ENCODE assay signal across 31 cellular contexts in the genomic region with DNA sequence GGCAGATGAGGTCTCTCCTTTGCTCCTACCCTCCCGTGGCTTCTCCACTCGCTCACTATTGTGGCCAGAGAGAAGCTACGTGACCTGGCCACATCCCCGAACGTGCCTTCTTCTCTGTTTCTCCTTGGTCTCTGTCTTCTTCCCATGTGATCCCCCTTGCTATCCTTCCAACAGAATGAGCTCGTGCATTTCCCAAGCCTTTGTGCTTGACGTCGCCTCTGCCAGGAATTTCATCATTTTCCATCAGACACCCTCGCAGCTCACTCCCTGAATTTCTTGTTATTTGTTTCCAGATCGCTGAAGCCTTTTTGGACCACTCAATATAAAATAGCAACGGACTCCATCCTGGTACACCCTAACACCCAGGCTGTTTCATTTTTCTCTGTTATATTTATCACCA. TPM values are rescaled to one million over a fixed set of nuclear protein-coding genes. Genes with fewer than 3 reads are reported as not detected.
"Had no signal": no experiment of that assay in that cellular context is flagged by ENCODE, and none has a peak within 500 bp of the region (broad histone marks: within the 10 kb centered on the region; RNA-seq: fewer than 3 reads in every experiment).

No MANE protein-coding gene starts in this region.

- H3K27ac ChIP-seq: adrenal gland, body of pancreas, brain microvascular endothelial cell, VCaP had no signal

- H3K4me1 ChIP-seq: adrenal gland, body of pancreas, breast epithelium had no signal

- H3K36me3 ChIP-seq: adrenal gland, brain microvascular endothelial cell, breast epithelium had no signal

- DNase-seq: activated B cell treated with CpG ODN at 0.5 μM for 24 hours; activated CD4-positive, alpha-beta memory T cell treated with anti-CD3 and anti-CD28 coated beads for 36 hours; activated CD4-positive, alpha-beta T cell treated with anti-CD3 and anti-CD28 coated beads for 4 hours; activated CD4-positive, alpha-beta T cell treated with anti-CD3 and anti-CD28 coated beads, Interleukin-2, amount 10 ng/mL, durations not matched to agents 24 days and 14 days; activated CD4-positive, alpha-beta T cell treated with anti-CD3 and anti-CD28 coated beads, Interleukin-2, amount 50 U/mL, for 1 hour; activated CD4-positive, alpha-beta T cell treated with anti-CD3 and anti-CD28 coated beads, Interleukin-2, amount 50 U/mL, for 4 hours; activated CD4-positive, CD25-positive, alpha-beta regulatory T cell treated with anti-CD3 and anti-CD28 coated beads, Interleukin-2, amount 50 U/mL, for 72 hours; activated CD8-positive, alpha-beta memory T cell treated with anti-CD3 and anti-CD28 coated beads, Interleukin-2, amount 50 U/mL, for 4 hours; activated CD8-positive, alpha-beta T cell treated with anti-CD3 and anti-CD28 coated beads for 36 hours; activated effector memory CD4-positive, alpha-beta T cell treated with anti-CD3 and anti-CD28 coated beads, Interleukin-2, amount 50 U/mL, for 16 hours; activated gamma-delta T cell treated with Interleukin-2 at 50 U/mL for 16 hours; activated naive CD4-positive, alpha-beta T cell; activated naive CD4-positive, alpha-beta T cell treated with anti-CD3 and anti-CD28 coated beads for 36 hours; activated naive CD4-positive, alpha-beta T cell treated with anti-CD3 and anti-CD28 coated beads, Interleukin-2, amount 50 U/mL, for 16 hours; activated naive CD8-positive, alpha-beta T cell treated with anti-CD3 and anti-CD28 coated beads for 36 hours; activated T-cell treated with anti-CD3 and anti-CD28 coated beads for 4 hours; activated T-cell treated with anti-CD3 and anti-CD28 coated beads, Interleukin-2, amount 50 U/mL, for 1 hour; activated T-cell treated with anti-CD3 and anti-CD28 coated beads, Interleukin-2, amount 50 U/mL, for 4 hours; activated T-cell treated with anti-CD3 and anti-CD28 coated beads, Interleukin-2, amount 50 U/mL, for 72 hours; adrenal gland; amniotic stem cell; aorta; body of pancreas; brain microvascular endothelial cell; central memory CD4-positive, alpha-beta T cell; T-helper 1 cell; T-helper 2 cell; T-helper 9 cell had no signal

- H3K9me3 ChIP-seq: adrenal gland, body of pancreas, breast epithelium had no signal

- H3K27me3 ChIP-seq: adrenal gland, body of pancreas, brain microvascular endothelial cell, breast epithelium had no signal

- H3K4me3 ChIP-seq: adrenal gland, body of pancreas, breast epithelium had no signal

RNA-seq across cellular contexts. Expression of gene INHBA, which starts 13.8 kb away (rescaled TPM):
- total RNA-seq: activated CD4-positive, alpha-beta memory T cell treated with anti-CD3 and anti-CD28 coated beads for 36 hours; activated CD8-positive, alpha-beta T cell treated with anti-CD3 and anti-CD28 coated beads for 36 hours; activated naive CD4-positive, alpha-beta T cell treated with anti-CD3 and anti-CD28 coated beads for 36 hours; activated naive CD8-positive, alpha-beta T cell treated with anti-CD3 and anti-CD28 coated beads for 36 hours; activated T-helper 17 cell treated with anti-CD3 and anti-CD28 coated beads, Interleukin-2, amount 50 U/mL, for 72 hours had no signal
